In the genomic region with DNA sequence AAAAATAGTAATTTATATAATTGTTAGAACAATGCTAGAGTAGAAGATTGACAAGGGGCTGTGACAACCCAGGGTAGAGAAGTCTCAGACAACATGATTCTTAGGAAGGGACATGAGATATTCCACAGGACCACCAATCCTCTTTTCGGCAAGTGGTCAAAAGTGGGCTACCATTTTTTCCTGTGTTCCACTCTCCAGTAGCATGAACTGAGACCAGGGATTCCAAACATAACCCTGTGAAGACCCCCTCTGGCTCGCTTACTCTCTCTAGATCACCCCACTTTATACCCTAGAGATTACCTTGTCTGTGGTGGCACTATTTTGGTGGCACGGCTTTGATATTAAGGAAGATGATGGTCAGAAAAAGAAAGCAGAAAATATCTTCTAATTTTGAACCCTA, we compare ENCODE assay signal across 1 cellular context.
TF ChIP-seq lines count a peak whose summit lies in the region.

No MANE protein-coding gene starts in this region.

TF ChIP-seq in GM12878, 131 proteins besides CTCF, POLR2A, EP300 and RAD21 (continued from another document and continues in another):
- TF ChIP-seq NFIC (IDR thresholded peaks at IDR 0.05; ENCODE audit: low read depth, low read length) (no peak), REST (IDR thresholded peaks at IDR 0.05; ENCODE audit: low read depth, low read length) (no peak), RAD51 (IDR thresholded peaks at IDR 0.05) (no peak), ZSCAN29 (IDR thresholded peaks at IDR 0.05) (no peak), ZNF207 (IDR thresholded peaks at IDR 0.05; ENCODE audit: borderline replicate concordance) (no peak), SRF (IDR thresholded peaks at IDR 0.05; ENCODE audit: low read depth in 2 of 2, low read length in 2 of 2) (no peak), SMC3 (IDR thresholded peaks at IDR 0.05; ENCODE audit: borderline replicate concordance, low read length) (no peak), KLF5 (IDR thresholded peaks at IDR 0.05; ENCODE audit: partially characterized antibody) (no peak), NBN (IDR thresholded peaks at IDR 0.05) (no peak), ESRRA (IDR thresholded peaks at IDR 0.05; ENCODE audit: low read length) (no peak), CREB1 (IDR thresholded peaks at IDR 0.05; ENCODE audit: low read depth) (no peak), SPI1 (IDR thresholded peaks at IDR 0.05; ENCODE audit: borderline replicate concordance, insufficient read depth, low read depth, low read length) (no peak), NFXL1 (IDR thresholded peaks at IDR 0.05; ENCODE audit: borderline replicate concordance) (no peak), SIN3A (IDR thresholded peaks at IDR 0.05; ENCODE audit: low read depth, low read length) (no peak), CEBPB (IDR thresholded peaks at IDR 0.05; ENCODE audit: borderline replicate concordance in 1 of 2, low read depth in 2 of 2, low read length in 2 of 2) (no peak), NR2C2 (IDR thresholded peaks at IDR 0.05; ENCODE audit: borderline replicate concordance, control insufficient read depth, insufficient read length, low read depth) (no peak), ZBTB11 (CRISPR knock-in tag; IDR thresholded peaks at IDR 0.05) (no peak), TBL1XR1 (IDR thresholded peaks at IDR 0.05; ENCODE audit: low read depth, low read length) (no peak), CHD2 (IDR thresholded peaks at IDR 0.05; ENCODE audit: borderline replicate concordance, low read depth, low read length) (peak; percentile 14; the same call in 1 of the 2 replicates), NR2C1 (IDR thresholded peaks at IDR 0.05) (no peak), POLR2AphosphoS5 (IDR thresholded peaks at IDR 0.05; ENCODE audit: low read length) (peak; percentile 43; the same call in 1 of the 2 replicates), YY1 (IDR thresholded peaks at IDR 0.05; ENCODE audit: low read depth, low read length) (0 out of 2 replicates have a peak, but pooled peaks have one; percentile 18), ASH2L (IDR thresholded peaks at IDR 0.05; ENCODE audit: borderline replicate concordance, low read depth) (no peak), POU2F2 (IDR thresholded peaks at IDR 0.05; ENCODE audit: borderline replicate concordance, low read depth, low read length) (no peak)
- TF ChIP-seq, protein P1, sequence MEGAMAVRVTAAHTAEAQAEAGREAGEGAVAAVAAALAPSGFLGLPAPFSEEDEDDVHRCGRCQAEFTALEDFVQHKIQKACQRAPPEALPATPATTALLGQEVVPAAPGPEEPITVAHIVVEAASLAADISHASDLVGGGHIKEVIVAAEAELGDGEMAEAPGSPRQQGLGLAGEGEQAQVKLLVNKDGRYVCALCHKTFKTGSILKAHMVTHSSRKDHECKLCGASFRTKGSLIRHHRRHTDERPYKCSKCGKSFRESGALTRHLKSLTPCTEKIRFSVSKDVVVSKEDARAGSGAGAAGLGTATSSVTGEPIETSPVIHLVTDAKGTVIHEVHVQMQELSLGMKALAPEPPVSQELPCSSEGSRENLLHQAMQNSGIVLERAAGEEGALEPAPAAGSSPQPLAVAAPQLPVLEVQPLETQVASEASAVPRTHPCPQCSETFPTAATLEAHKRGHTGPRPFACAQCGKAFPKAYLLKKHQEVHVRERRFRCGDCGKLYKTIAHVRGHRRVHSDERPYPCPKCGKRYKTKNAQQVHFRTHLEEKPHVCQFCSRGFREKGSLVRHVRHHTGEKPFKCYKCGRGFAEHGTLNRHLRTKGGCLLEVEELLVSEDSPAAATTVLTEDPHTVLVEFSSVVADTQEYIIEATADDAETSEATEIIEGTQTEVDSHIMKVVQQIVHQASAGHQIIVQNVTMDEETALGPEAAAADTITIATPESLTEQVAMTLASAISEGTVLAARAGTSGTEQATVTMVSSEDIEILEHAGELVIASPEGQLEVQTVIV (IDR thresholded peaks at IDR 0.05; ENCODE audit: borderline replicate concordance, partially characterized antibody) = no peak
- TF ChIP-seq, protein P2, sequence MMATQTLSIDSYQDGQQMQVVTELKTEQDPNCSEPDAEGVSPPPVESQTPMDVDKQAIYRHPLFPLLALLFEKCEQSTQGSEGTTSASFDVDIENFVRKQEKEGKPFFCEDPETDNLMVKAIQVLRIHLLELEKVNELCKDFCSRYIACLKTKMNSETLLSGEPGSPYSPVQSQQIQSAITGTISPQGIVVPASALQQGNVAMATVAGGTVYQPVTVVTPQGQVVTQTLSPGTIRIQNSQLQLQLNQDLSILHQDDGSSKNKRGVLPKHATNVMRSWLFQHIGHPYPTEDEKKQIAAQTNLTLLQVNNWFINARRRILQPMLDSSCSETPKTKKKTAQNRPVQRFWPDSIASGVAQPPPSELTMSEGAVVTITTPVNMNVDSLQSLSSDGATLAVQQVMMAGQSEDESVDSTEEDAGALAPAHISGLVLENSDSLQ (IDR thresholded peaks at IDR 0.05) = peak; percentile 21; the same call in 1 of the 2 replicates
- TF ChIP-seq, protein P3, sequence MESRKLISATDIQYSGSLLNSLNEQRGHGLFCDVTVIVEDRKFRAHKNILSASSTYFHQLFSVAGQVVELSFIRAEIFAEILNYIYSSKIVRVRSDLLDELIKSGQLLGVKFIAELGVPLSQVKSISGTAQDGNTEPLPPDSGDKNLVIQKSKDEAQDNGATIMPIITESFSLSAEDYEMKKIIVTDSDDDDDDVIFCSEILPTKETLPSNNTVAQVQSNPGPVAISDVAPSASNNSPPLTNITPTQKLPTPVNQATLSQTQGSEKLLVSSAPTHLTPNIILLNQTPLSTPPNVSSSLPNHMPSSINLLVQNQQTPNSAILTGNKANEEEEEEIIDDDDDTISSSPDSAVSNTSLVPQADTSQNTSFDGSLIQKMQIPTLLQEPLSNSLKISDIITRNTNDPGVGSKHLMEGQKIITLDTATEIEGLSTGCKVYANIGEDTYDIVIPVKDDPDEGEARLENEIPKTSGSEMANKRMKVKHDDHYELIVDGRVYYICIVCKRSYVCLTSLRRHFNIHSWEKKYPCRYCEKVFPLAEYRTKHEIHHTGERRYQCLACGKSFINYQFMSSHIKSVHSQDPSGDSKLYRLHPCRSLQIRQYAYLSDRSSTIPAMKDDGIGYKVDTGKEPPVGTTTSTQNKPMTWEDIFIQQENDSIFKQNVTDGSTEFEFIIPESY (IDR thresholded peaks at IDR 0.05) = no peak
- TF ChIP-seq, protein P4, sequence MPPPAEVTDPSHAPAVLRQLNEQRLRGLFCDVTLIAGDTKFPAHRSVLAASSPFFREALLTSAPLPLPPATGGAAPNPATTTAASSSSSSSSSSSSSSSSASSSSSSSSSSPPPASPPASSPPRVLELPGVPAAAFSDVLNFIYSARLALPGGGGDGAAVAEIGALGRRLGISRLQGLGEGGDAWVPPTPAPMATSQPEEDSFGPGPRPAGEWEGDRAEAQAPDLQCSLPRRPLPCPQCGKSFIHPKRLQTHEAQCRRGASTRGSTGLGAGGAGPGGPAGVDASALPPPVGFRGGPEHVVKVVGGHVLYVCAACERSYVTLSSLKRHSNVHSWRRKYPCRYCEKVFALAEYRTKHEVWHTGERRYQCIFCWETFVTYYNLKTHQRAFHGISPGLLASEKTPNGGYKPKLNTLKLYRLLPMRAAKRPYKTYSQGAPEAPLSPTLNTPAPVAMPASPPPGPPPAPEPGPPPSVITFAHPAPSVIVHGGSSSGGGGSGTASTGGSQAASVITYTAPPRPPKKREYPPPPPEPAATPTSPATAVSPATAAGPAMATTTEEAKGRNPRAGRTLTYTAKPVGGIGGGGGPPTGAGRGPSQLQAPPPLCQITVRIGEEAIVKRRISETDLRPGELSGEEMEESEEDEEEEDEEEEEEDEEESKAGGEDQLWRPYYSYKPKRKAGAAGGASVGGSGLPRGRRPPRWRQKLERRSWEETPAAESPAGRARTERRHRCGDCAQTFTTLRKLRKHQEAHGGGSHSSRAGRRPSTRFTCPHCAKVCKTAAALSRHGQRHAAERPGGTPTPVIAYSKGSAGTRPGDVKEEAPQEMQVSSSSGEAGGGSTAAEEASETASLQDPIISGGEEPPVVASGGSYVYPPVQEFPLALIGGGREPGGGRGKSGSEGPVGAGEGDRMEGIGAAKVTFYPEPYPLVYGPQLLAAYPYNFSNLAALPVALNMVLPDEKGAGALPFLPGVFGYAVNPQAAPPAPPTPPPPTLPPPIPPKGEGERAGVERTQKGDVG (CRISPR knock-in tag; IDR thresholded peaks at IDR 0.05) = no peak; the same call in 1 of the 2 replicates
- TF ChIP-seq, protein P5, sequence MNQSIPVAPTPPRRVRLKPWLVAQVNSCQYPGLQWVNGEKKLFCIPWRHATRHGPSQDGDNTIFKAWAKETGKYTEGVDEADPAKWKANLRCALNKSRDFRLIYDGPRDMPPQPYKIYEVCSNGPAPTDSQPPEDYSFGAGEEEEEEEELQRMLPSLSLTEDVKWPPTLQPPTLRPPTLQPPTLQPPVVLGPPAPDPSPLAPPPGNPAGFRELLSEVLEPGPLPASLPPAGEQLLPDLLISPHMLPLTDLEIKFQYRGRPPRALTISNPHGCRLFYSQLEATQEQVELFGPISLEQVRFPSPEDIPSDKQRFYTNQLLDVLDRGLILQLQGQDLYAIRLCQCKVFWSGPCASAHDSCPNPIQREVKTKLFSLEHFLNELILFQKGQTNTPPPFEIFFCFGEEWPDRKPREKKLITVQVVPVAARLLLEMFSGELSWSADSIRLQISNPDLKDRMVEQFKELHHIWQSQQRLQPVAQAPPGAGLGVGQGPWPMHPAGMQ (IDR thresholded peaks at IDR 0.05; ENCODE audit: borderline replicate concordance) = no peak
- TF ChIP-seq, protein P6, sequence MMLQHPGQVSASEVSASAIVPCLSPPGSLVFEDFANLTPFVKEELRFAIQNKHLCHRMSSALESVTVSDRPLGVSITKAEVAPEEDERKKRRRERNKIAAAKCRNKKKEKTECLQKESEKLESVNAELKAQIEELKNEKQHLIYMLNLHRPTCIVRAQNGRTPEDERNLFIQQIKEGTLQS (IDR thresholded peaks at IDR 0.05; ENCODE audit: borderline replicate concordance, extremely low read depth, low read depth, low read length) = no peak
- TF ChIP-seq, protein P7, sequence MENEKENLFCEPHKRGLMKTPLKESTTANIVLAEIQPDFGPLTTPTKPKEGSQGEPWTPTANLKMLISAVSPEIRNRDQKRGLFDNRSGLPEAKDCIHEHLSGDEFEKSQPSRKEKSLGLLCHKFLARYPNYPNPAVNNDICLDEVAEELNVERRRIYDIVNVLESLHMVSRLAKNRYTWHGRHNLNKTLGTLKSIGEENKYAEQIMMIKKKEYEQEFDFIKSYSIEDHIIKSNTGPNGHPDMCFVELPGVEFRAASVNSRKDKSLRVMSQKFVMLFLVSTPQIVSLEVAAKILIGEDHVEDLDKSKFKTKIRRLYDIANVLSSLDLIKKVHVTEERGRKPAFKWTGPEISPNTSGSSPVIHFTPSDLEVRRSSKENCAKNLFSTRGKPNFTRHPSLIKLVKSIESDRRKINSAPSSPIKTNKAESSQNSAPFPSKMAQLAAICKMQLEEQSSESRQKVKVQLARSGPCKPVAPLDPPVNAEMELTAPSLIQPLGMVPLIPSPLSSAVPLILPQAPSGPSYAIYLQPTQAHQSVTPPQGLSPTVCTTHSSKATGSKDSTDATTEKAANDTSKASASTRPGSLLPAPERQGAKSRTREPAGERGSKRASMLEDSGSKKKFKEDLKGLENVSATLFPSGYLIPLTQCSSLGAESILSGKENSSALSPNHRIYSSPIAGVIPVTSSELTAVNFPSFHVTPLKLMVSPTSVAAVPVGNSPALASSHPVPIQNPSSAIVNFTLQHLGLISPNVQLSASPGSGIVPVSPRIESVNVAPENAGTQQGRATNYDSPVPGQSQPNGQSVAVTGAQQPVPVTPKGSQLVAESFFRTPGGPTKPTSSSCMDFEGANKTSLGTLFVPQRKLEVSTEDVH (IDR thresholded peaks at IDR 0.05; ENCODE audit: low read depth, partially characterized antibody) = no peak
- TF ChIP-seq, protein P8, sequence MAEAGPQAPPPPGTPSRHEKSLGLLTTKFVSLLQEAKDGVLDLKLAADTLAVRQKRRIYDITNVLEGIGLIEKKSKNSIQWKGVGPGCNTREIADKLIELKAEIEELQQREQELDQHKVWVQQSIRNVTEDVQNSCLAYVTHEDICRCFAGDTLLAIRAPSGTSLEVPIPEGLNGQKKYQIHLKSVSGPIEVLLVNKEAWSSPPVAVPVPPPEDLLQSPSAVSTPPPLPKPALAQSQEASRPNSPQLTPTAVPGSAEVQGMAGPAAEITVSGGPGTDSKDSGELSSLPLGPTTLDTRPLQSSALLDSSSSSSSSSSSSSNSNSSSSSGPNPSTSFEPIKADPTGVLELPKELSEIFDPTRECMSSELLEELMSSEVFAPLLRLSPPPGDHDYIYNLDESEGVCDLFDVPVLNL (IDR thresholded peaks at IDR 0.05; ENCODE audit: low read depth, low read length) = no peak
